In genomic region chr1:25568834-25569598, GRCh38 we compare ENCODE assay signal across 8 cellular contexts. TPM values are rescaled to one million over a fixed set of nuclear protein-coding genes. Genes with fewer than 3 reads are reported as not detected.
DNase-seq lines count a peak whose midpoint lies in the region; ATAC-seq, FAIRE-seq and TF ChIP-seq lines count a peak whose summit lies in the region.

No MANE protein-coding gene starts in this region.

- peaks cover 48% of the 10 kb centered on the region for H3K4me1 ChIP-seq in lower lobe of right lung

- peak; percentile 37 for DNase-seq in stimulated activated CD4-positive, alpha-beta T cell treated with anti-CD3 and anti-CD28 coated beads, Interleukin-15, amount 100 ng/mL, for 24 hours
- DNase-seq in stimulated activated CD4-positive, alpha-beta T cell treated with anti-CD3 and anti-CD28 coated beads, Interleukin-12 subunit alpha, Interleukin-12 subunit beta, amount 100 ng/mL, for 4 hours, result no peak
- DNase-seq in amniotic stem cell (lab: John Stamatoyannopoulos, UW), result peak; percentile 29
- no peak for DNase-seq in lower lobe of right lung
- DNase-seq in GM12892 (ENCODE audit: insufficient read length), result no peak

- no peaks in the 10 kb centered on the region for H3K9me3 ChIP-seq in lower lobe of right lung

- H3K27ac ChIP-seq in lower lobe of right lung, result peak overlapping the region; percentile 68

- ATAC-seq in lower lobe of right lung, result no peak
- ATAC-seq in HG03565 (IDR thresholded peaks at IDR 0.05; ENCODE audit: unreplicated experiment), result no peak
- ATAC-seq in GM18861 (IDR thresholded peaks at IDR 0.05; ENCODE audit: unreplicated experiment), result no peak
- ATAC-seq in GM18867 (IDR thresholded peaks at IDR 0.05; ENCODE audit: unreplicated experiment), result no peak

- H3K4me3 ChIP-seq in lower lobe of right lung, result no peak overlapping the region

- H3K36me3 ChIP-seq in lower lobe of right lung, result peaks cover 20% of the 10 kb centered on the region

- no peak for TF ChIP-seq POLR2A in GM12892 (IDR thresholded peaks at IDR 0.05; ENCODE audit: low read depth, low read length)

- intact Hi-C loops in lower lobe of right lung (cut with DNase I), result no loop called here

- no peak for FAIRE-seq in GM12892 (lab: Jason Lieb, UNC)

- H3K27me3 ChIP-seq in lower lobe of right lung (ENCODE audit: low read depth), result no peaks in the 10 kb centered on the region

- no peak for TF ChIP-seq CTCF in lower lobe of right lung (IDR thresholded peaks at IDR 0.05)

RNA-seq across cellular contexts. Expression of gene LDLRAP1, which starts 25.6 kb away (rescaled TPM):
- 30.3 TPM for total RNA-seq in lower lobe of right lung
- polyA plus RNA-seq in GM12892 (2012; ENCODE audit: missing spikeins), result 8.7 TPM

RNA-seq across cellular contexts. Expression of gene MAN1C1, which starts 47.6 kb away (rescaled TPM):
- 20.4 TPM for total RNA-seq in lower lobe of right lung
- 0.15 TPM for polyA plus RNA-seq in GM12892 (2012; ENCODE audit: missing spikeins)

Comparison
In these comparisons a context has a peak if more than half of its experiments do, and no peak if none do; other contexts are left out.
1. DNase-seq: peak in stimulated activated CD4-positive, alpha-beta T cell treated with anti-CD3 and anti-CD28 coated beads, Interleukin-15, amount 100 ng/mL, for 24 hours (single experiment) and amniotic stem cell (single experiment); none in stimulated activated CD4-positive, alpha-beta T cell treated with anti-CD3 and anti-CD28 coated beads, Interleukin-12 subunit alpha, Interleukin-12 subunit beta, amount 100 ng/mL, for 4 hours (single experiment), lower lobe of right lung (single experiment) and GM12892 (single experiment).